ENCODE assay signal across 1 cellular context in genomic region chr11:64178203-64178602, GRCh38.
TF ChIP-seq lines count a peak whose summit lies in the region.

No MANE protein-coding gene starts in this region.

TF ChIP-seq in IMR-90, 13 proteins besides CTCF, POLR2A, EP300 and RAD21:
- TF ChIP-seq USF2 (IDR thresholded peaks at IDR 0.05; ENCODE audit: low read depth, low read length) = no peak
- no peak for TF ChIP-seq CHD1 (IDR thresholded peaks at IDR 0.05; ENCODE audit: low read depth, low read length)
- TF ChIP-seq, protein P1, sequence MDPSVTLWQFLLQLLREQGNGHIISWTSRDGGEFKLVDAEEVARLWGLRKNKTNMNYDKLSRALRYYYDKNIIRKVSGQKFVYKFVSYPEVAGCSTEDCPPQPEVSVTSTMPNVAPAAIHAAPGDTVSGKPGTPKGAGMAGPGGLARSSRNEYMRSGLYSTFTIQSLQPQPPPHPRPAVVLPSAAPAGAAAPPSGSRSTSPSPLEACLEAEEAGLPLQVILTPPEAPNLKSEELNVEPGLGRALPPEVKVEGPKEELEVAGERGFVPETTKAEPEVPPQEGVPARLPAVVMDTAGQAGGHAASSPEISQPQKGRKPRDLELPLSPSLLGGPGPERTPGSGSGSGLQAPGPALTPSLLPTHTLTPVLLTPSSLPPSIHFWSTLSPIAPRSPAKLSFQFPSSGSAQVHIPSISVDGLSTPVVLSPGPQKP (IDR thresholded peaks at IDR 0.05; ENCODE audit: borderline replicate concordance, low read depth, low read length) = no peak
- no peak for TF ChIP-seq MXI1 (IDR thresholded peaks at IDR 0.05; ENCODE audit: borderline replicate concordance, low read depth, low read length)
- TF ChIP-seq MAZ (IDR thresholded peaks at IDR 0.05; ENCODE audit: borderline replicate concordance, low read depth, low read length) = no peak
- no peak for TF ChIP-seq BHLHE40 (IDR thresholded peaks at IDR 0.05; ENCODE audit: low read depth, low read length)
- TF ChIP-seq SMC3 (IDR thresholded peaks at IDR 0.05; ENCODE audit: low read depth, low read length) = no peak
- no peak for TF ChIP-seq CEBPB (IDR thresholded peaks at IDR 0.05; ENCODE audit: low read depth, low read length)
- no peak for TF ChIP-seq MAFK (IDR thresholded peaks at IDR 0.05; ENCODE audit: low read depth, low read length)
- no peak for TF ChIP-seq FOS (IDR thresholded peaks at IDR 0.05; ENCODE audit: low read depth, low read length)
- TF ChIP-seq RFX5 (IDR thresholded peaks at IDR 0.05; ENCODE audit: low read depth, low read length) = no peak
- TF ChIP-seq RCOR1 (IDR thresholded peaks at IDR 0.05; ENCODE audit: insufficient replicate concordance, low read length) = no peak
- TF ChIP-seq NFE2L2 (IDR thresholded peaks at IDR 0.05; ENCODE audit: low read depth, low read length) = no peak
